Comparison of ENCODE assay signal across 17 cellular contexts in genomic region chr4:18566970-18567799, GRCh38.
"Had no signal": no experiment of that assay in that cellular context is flagged by ENCODE, and none has a peak within 500 bp of the region (broad histone marks: within the 10 kb centered on the region; RNA-seq: fewer than 3 reads in every experiment).

No MANE protein-coding gene starts in this region.

- H3K27me3 ChIP-seq: body of pancreas, neutrophil had no signal

- H3K36me3 ChIP-seq: neutrophil had no signal

- H3K4me1 ChIP-seq: body of pancreas had no signal

- ATAC-seq: activated naive CD4-positive, alpha-beta T cell treated with anti-CD3 and anti-CD28 coated beads, Interleukin-2, amount 50 U/mL, for 72 hours; activated T-cell treated with anti-CD3 and anti-CD28 coated beads, Interleukin-2, amount 50 U/mL, for 4 hours; body of pancreas; naive thymus-derived CD8-positive, alpha-beta T cell; right cardiac atrium; T-helper 17 cell had no signal

- H3K4me3 ChIP-seq: body of pancreas, coronary artery, lung had no signal

- H3K27ac ChIP-seq: body of pancreas, coronary artery, neutrophil had no signal

- H3K9me3 ChIP-seq: neutrophil had no signal

- DNase-seq: activated CD4-positive, alpha-beta memory T cell treated with anti-CD3 and anti-CD28 coated beads, Interleukin-2, amount 10 ng/mL, durations not matched to agents 7 days and 5 days; activated CD4-positive, alpha-beta T cell treated with anti-CD3 and anti-CD28 coated beads for 4 hours; activated gamma-delta T cell; activated T-cell treated with anti-CD3 and anti-CD28 coated beads, Interleukin-2, amount 50 U/mL, for 4 hours; amniotic stem cell; central memory CD4-positive, alpha-beta T cell; effector CD4-positive, alpha-beta T cell; foreskin fibroblast; glutamatergic neuron; naive thymus-derived CD8-positive, alpha-beta T cell; right cardiac atrium; T-helper 17 cell had no signal
